1 cellular context compared by ENCODE assay signal in the genomic region with DNA sequence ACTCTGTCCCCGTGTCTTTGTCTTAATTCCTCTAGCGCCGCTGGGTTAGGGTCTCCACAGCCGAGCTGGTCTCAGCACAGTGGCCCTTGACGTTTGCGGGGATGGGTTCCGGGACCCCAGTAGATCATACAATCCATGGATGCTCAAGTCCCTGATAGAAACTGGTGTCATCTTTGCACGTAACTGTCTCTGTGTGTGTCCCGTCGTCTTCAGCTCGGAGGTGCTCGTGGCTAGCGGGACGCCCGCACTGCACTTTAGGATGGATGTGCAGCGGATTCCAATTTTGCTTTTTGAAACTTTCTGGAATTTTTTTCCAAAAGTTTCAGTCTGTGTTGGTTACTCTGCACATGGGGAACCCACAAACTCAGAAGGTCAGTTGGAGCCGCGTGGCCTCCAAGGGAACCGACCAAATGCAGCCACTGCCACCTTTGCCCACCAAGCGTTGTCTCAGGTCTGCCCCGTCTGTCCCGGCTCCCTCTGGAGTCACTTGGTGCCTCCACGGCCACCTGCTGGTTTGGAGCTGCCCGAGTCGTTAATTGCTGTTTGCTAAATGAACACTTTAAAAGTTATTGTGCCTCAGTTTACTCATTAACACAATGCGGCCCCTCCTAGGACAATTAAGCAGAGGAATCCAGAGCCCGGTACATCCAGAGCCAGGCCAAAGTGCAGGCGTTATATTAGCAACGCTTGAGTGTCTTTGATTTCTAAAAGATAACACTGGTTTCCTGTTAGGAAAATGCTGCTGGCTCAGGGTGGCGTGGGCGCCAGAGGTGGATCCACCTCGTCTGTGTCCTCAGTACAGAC.
TF ChIP-seq lines count a peak whose summit lies in the region.

No MANE protein-coding gene starts in this region.

TF ChIP-seq in K562, 482 proteins besides CTCF, POLR2A, EP300 and RAD21:
- TF ChIP-seq LCOR (CRISPR knock-in tag; IDR thresholded peaks at IDR 0.05) (no peak), FOXJ2 (tag; IDR thresholded peaks at IDR 0.05) (no peak), ZBTB33 (CRISPR knock-in tag; IDR thresholded peaks at IDR 0.05) (peak; percentile 97)
